ENCODE assay signal across 12 cellular contexts in the genomic region with DNA sequence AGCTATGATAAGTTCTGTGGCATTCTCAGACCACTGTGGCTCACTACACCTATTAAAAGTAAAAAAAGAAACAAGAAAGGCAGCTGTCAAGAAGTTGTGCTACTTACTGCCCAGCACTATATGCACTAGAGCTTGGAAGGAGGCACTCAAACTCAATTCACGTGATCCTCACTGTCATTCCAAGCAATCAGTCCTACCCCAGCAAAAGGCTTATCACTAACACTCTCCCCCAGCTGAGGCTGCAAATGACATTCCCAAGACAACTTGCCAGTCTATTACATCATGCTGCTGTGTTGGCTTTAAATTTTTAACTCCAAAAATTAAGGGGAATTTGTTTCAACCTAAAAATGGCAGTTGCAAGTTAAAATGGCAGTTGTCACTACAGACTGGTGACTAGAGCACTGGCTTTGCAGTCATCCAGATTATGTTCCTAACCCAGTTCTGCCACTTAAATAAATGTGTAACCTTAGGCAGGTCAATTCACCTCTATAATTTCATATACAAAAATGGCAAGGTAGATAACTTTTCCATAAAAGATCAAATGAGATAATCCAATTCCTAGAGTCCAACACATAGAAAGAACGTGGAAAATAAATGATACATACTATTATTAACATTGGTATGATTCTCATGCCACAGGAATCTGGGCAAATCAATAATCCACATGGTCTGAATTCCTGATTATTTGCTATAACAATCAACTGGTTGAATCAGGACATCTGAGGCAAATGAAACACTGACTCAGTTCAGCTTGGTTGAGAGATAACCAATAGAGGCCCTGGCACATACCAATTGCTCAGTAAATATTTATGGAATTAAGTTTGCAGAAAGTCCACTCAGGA. TPM values are rescaled to one million over a fixed set of nuclear protein-coding genes. Genes with fewer than 3 reads are reported as not detected.
A peak's percentile ranks its signal among the peaks of the same experiment; 100 is the strongest.
DNase-seq lines count a peak whose midpoint lies in the region; ATAC-seq and TF ChIP-seq lines count a peak whose summit lies in the region.
"Had no signal": no experiment of that assay in that cellular context is flagged by ENCODE, and none has a peak within 500 bp of the region (broad histone marks: within the 10 kb centered on the region; RNA-seq: fewer than 3 reads in every experiment).

No MANE protein-coding gene starts in this region.

- no peaks in the 10 kb centered on the region for H3K36me3 ChIP-seq in left ventricle myocardium inferior
- H3K36me3 ChIP-seq in aorta (ENCODE audit: control insufficient read depth in 1 of 2, insufficient read depth in 2 of 2, low read length in 1 of 2) = no peaks in the 10 kb centered on the region
- H3K36me3 ChIP-seq: suprapubic skin had no signal

- no peaks in the 10 kb centered on the region for H3K27me3 Mint-ChIP-seq in stimulated activated naive B cell treated with anti-CD40 and anti-IgM and Interleukin-4, amounts not matched to agents 10 μg/mL and 1 μg/mL and 100 μg/mL, for 72 hours

- H3K27ac Mint-ChIP-seq in stimulated activated naive B cell treated with anti-CD40 and anti-IgM and Interleukin-4, amounts not matched to agents 10 μg/mL and 1 μg/mL and 100 μg/mL, for 72 hours = no peak overlapping the region
- H3K27ac Mint-ChIP-seq: activated T-cell treated with anti-CD3 and anti-CD28 coated beads, Interleukin-2, amount 50 U/mL, for 72 hours; T-helper 2 cell treated with Interferon-gamma antibody and Interleukin-4, amounts not matched to agents 5 μg/mL and 100 μg/mL, for 36 hours had no signal

- H3K9me3 Mint-ChIP-seq in stimulated activated naive B cell treated with anti-CD40 and anti-IgM and Interleukin-4, amounts not matched to agents 10 μg/mL and 1 μg/mL and 100 μg/mL, for 72 hours = no peaks in the 10 kb centered on the region
- H3K9me3 Mint-ChIP-seq: activated T-cell treated with anti-CD3 and anti-CD28 coated beads, Interleukin-2, amount 50 U/mL, for 72 hours; T-helper 2 cell treated with Interferon-gamma antibody and Interleukin-4, amounts not matched to agents 5 μg/mL and 100 μg/mL, for 36 hours had no signal

- H3K4me1 ChIP-seq in left ventricle myocardium inferior = peaks cover 68% of the 10 kb centered on the region
- H3K4me1 ChIP-seq in aorta (ENCODE audit: control insufficient read depth in 1 of 2, insufficient read depth in 2 of 2, low read length in 2 of 2) = peaks cover 6 to 28% of the 10 kb centered on the region in 2 donors

- no peaks in the 10 kb centered on the region for H3K27me3 ChIP-seq in left ventricle myocardium inferior (ENCODE audit: low read depth)
- H3K27me3 ChIP-seq in aorta (ENCODE audit: control insufficient read depth in 1 of 2, insufficient read depth in 2 of 2, low read length in 1 of 2) = no peaks in the 10 kb centered on the region
- H3K27me3 ChIP-seq: suprapubic skin had no signal

- peak; percentile 52 for DNase-seq in HS-27A (ENCODE audit: low read depth)
- DNase-seq in amniotic stem cell (lab: John Stamatoyannopoulos, UW) = peak; percentile 25
- no peak for DNase-seq in left ventricle myocardium inferior
- DNase-seq in stromal cell of bone marrow (ENCODE audit: low read depth) = peak; percentile 12
- no peak for DNase-seq in iPS-NIHi11 (ENCODE audit: low spot score)
- DNase-seq in stimulated activated naive B cell treated with anti-CD40 and anti-IgM and Interleukin-4, amounts not matched to agents 10 μg/mL and 1 μg/mL and 100 μg/mL, for 72 hours = no peak
- no peak for DNase-seq in aorta
- DNase-seq: activated T-cell treated with anti-CD3 and anti-CD28 coated beads, Interleukin-2, amount 50 U/mL, for 72 hours; GDM1; NCI-H82 had no signal

- intact Hi-C loops in left ventricle myocardium inferior (cut with micrococcal nuclease) (no loop called here), aorta (cut with DNase I) (no loop called here)

- H3K4me3 Mint-ChIP-seq in stimulated activated naive B cell treated with anti-CD40 and anti-IgM and Interleukin-4, amounts not matched to agents 10 μg/mL and 1 μg/mL and 100 μg/mL, for 72 hours = no peak overlapping the region
- H3K4me3 Mint-ChIP-seq: activated T-cell treated with anti-CD3 and anti-CD28 coated beads, Interleukin-2, amount 50 U/mL, for 72 hours; T-helper 2 cell treated with Interferon-gamma antibody and Interleukin-4, amounts not matched to agents 5 μg/mL and 100 μg/mL, for 36 hours had no signal

- peaks cover 31 to 78% of the 10 kb centered on the region in 2 donors for H3K4me1 Mint-ChIP-seq in stimulated activated naive B cell treated with anti-CD40 and anti-IgM and Interleukin-4, amounts not matched to agents 10 μg/mL and 1 μg/mL and 100 μg/mL, for 72 hours

- H3K4me3 ChIP-seq in left ventricle myocardium inferior (no peak overlapping the region), aorta (ENCODE audit: low read length in 2 of 2) (no peak overlapping the region)
- H3K4me3 ChIP-seq: suprapubic skin had no signal

- no peak for ATAC-seq in stimulated activated naive B cell treated with anti-CD40 and anti-IgM and Interleukin-4, amounts not matched to agents 10 μg/mL and 1 μg/mL and 100 μg/mL, for 72 hours (replicated peaks)
- no peak for ATAC-seq in aorta (ENCODE audit: low FRiP score)
- ATAC-seq: activated T-cell treated with anti-CD3 and anti-CD28 coated beads, Interleukin-2, amount 50 U/mL, for 72 hours had no signal

- TF ChIP-seq CTCF in left ventricle myocardium inferior (IDR thresholded peaks at IDR 0.05; ENCODE audit: borderline replicate concordance) = no peak

- peaks cover 5 to 11% of the 10 kb centered on the region in 2 donors for H3K36me3 Mint-ChIP-seq in stimulated activated naive B cell treated with anti-CD40 and anti-IgM and Interleukin-4, amounts not matched to agents 10 μg/mL and 1 μg/mL and 100 μg/mL, for 72 hours

- H3K27ac ChIP-seq in left ventricle myocardium inferior (replicated peaks) (peak overlapping the region; percentile 53), aorta (ENCODE audit: low read depth in 1 of 2, low read length in 2 of 2) (no peak overlapping the region)
- H3K27ac ChIP-seq: suprapubic skin had no signal

- no peaks in the 10 kb centered on the region for H3K9me3 ChIP-seq in left ventricle myocardium inferior (replicated peaks)
- H3K9me3 ChIP-seq in aorta (ENCODE audit: control insufficient read depth, low read length) = no peaks in the 10 kb centered on the region
- H3K9me3 ChIP-seq: suprapubic skin had no signal

- WGBS in aorta, 2 donors = 12 to 26% methylated on average over 2 of the region's 2 CpGs

RNA-seq across cellular contexts. Expression of a gene that starts 52.4 kb away (rescaled TPM):
- 69.0 TPM for total RNA-seq in left ventricle myocardium inferior
- 10 to 100 TPM; 63.1 to 64.0 TPM for total RNA-seq in aorta
- polyA plus RNA-seq in aorta = 10 to 100 TPM; 13.5 to 18.7 TPM

Comparison
In these comparisons a context has a peak if more than half of its experiments do, and no peak if none do; other contexts are left out.
1. DNase-seq: peak in HS-27A (single experiment), amniotic stem cell (single experiment) and stromal cell of bone marrow (single experiment); none in left ventricle myocardium inferior (single experiment), iPS-NIHi11 (single experiment), stimulated activated naive B cell treated with anti-CD40 and anti-IgM and Interleukin-4, amounts not matched to agents 10 μg/mL and 1 μg/mL and 100 μg/mL, for 72 hours (single experiment) and aorta (0 of 2).